22 cellular contexts compared by ENCODE assay signal in the genomic region with DNA sequence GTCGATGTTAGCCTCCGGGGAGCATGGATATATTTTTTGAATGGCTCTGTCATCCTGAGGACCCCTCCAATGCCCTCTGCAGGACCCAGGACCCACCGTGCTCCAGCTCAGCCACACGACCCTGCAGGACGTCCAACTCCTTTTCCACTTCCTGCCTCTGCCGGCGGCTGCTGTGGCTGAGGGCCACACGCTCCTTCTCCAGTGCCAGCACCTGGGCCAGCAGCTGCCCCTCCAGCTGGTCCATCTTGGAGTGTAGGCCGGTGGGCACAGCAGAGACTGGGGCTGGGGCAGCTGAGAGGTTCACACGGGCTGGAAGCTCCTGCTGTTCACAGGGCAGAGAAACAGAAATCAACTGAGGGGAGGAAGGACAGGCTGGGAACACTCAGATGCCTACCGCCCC.
"Had no signal": no experiment of that assay in that cellular context is flagged by ENCODE, and none has a peak within 500 bp of the region (broad histone marks: within the 10 kb centered on the region; RNA-seq: fewer than 3 reads in every experiment).

No MANE protein-coding gene starts in this region.

- DNase-seq: activated CD4-positive, alpha-beta memory T cell treated with anti-CD3 and anti-CD28 coated beads for 36 hours; activated CD4-positive, alpha-beta T cell treated with anti-CD3 and anti-CD28 coated beads for 48 hours; activated CD4-positive, CD25-positive, alpha-beta regulatory T cell treated with anti-CD3 and anti-CD28 coated beads, Interleukin-2, amount 50 U/mL, for 72 hours; activated CD8-positive, alpha-beta memory T cell treated with anti-CD3 and anti-CD28 coated beads for 24 hours; activated effector memory CD4-positive, alpha-beta T cell treated with anti-CD3 and anti-CD28 coated beads, Interleukin-2, amount 50 U/mL, for 16 hours; activated naive CD4-positive, alpha-beta T cell treated with Interleukin-2 at 50 U/mL for 16 hours; activated naive CD8-positive, alpha-beta T cell treated with anti-CD3 and anti-CD28 coated beads, Interleukin-2, amount 50 U/mL, for 24 hours; activated T-cell treated with anti-CD3 and anti-CD28 coated beads, Interleukin-2, amount 50 U/mL, for 4 hours; amniotic stem cell; Karpas-422; MM.1S; NCI-H146; NCI-H187 treated with DMSO at 0.1 percent for 48 hours; NCI-H2081 treated with DMSO at 0.1 percent for 48 hours; NCI-H2171; NCI-H2227 treated with DMSO at 0.1 percent for 48 hours; SIG-M5; T-helper 17 cell; T-helper 9 cell had no signal

- H3K4me3 ChIP-seq: K562 had no signal

- ATAC-seq: activated naive CD4-positive, alpha-beta T cell treated with anti-CD3 and anti-CD28 coated beads, Interleukin-2, amount 50 U/mL, for 72 hours; activated naive CD8-positive, alpha-beta T cell treated with anti-CD3 and anti-CD28 coated beads, Interleukin-2, amount 50 U/mL, for 24 hours; activated T-cell treated with anti-CD3 and anti-CD28 coated beads, Interleukin-2, amount 50 U/mL, for 4 hours; K562; T-helper 17 cell; WTC11 had no signal
